Comparison of ENCODE assay signal across 8 cellular contexts in genomic region chr10:12656518-12657142, GRCh38.
DNase-seq lines count a peak whose midpoint lies in the region; ATAC-seq and TF ChIP-seq lines count a peak whose summit lies in the region.

No MANE protein-coding gene starts in this region.

- no peak overlapping the region for H3K56ac ChIP-seq in IMR-90 (ENCODE audit: extremely low read depth, insufficient read depth, low read length)

- no peaks in the 10 kb centered on the region for H3K27me3 Mint-ChIP-seq in effector memory CD8-positive, alpha-beta T cell
- no peaks in the 10 kb centered on the region for H3K27me3 Mint-ChIP-seq in naive thymus-derived CD8-positive, alpha-beta T cell

- H3K36me3 ChIP-seq in IMR-90 (ENCODE audit: control insufficient read depth, insufficient read depth, low read length) (no peaks in the 10 kb centered on the region), Peyer's patch (no peaks in the 10 kb centered on the region)

- H3K4me3 ChIP-seq in IMR-90 (ENCODE audit: insufficient read depth, low read depth, low read length), result no peak overlapping the region
- H3K4me3 ChIP-seq in Peyer's patch, result no peak overlapping the region

- H2AK5ac ChIP-seq in IMR-90 (ENCODE audit: low read depth, low read length), result no peak overlapping the region

- H3K14ac ChIP-seq in IMR-90 (replicated peaks; ENCODE audit: low read depth, low read length), result no peak overlapping the region

- H3K9me3 ChIP-seq in IMR-90 (ENCODE audit: control insufficient read depth, insufficient read depth, low read length) (peaks cover 5% of the 10 kb centered on the region; the same call in 1 of the 2 replicates), Peyer's patch (no peaks in the 10 kb centered on the region)

- CTCF ChIA-PET in IMR-90 (lab: Yijun Ruan, JAX), result interaction anchor here (0.5 to 2.4 kb wide), 19 partner anchors 10 to 442 kb away, joined by 3 to 10 read pairs (median 4); no protein-coding TSS in a partner anchor

- no peak overlapping the region for H4K5ac ChIP-seq in IMR-90 (ENCODE audit: low read depth, low read length)

- H3K18ac ChIP-seq in IMR-90 (ENCODE audit: low read depth, low read length), result no peak overlapping the region

- POLR2A ChIA-PET in IMR-90 (lab: Charles Lee; ENCODE audit: unreplicated experiment), result no interaction called here
- POLR2A ChIA-PET in naive thymus-derived CD8-positive, alpha-beta T cell (lab: Charles Lee), result interaction anchor here (0.6 to 1.8 kb wide), 3 partner anchors 31 to 453 kb away, joined by 3 to 9 read pairs (median 5); no protein-coding TSS in a partner anchor

- H3K4me1 ChIP-seq in IMR-90 (ENCODE audit: control insufficient read depth, insufficient read depth, low read length), result no peaks in the 10 kb centered on the region
- H3K4me1 ChIP-seq in Peyer's patch, result no peaks in the 10 kb centered on the region

- no peak overlapping the region for H4K91ac ChIP-seq in IMR-90 (ENCODE audit: insufficient read depth, low read depth, low read length)

- no peak overlapping the region for H3K4ac ChIP-seq in IMR-90 (ENCODE audit: low read depth, low read length)

- no peak overlapping the region for H3K9ac ChIP-seq in IMR-90 (ENCODE audit: low read depth, low read length)

- H4K8ac ChIP-seq in IMR-90 (ENCODE audit: low read depth in 2 of 2, low read length in 2 of 2), result no peak overlapping the region

- peak; percentile 71 for ATAC-seq in IMR-90 (ENCODE audit: low read depth)
- peak; percentile 76 for ATAC-seq in effector memory CD8-positive, alpha-beta T cell (replicated peaks)
- peak; percentile 53 to 67 for ATAC-seq in naive thymus-derived CD8-positive, alpha-beta T cell
- no peak for ATAC-seq in HG02870 (IDR thresholded peaks at IDR 0.05; ENCODE audit: unreplicated experiment)

- no TSS peak for BruUV-seq in IMR-90 (replicated peaks; lab: Mats Ljungman, UMichigan)

- no peak overlapping the region for H3K4me3 Mint-ChIP-seq in effector memory CD8-positive, alpha-beta T cell
- H3K4me3 Mint-ChIP-seq in naive thymus-derived CD8-positive, alpha-beta T cell, result peak overlapping the region in 2 of 10 donors; percentile 22 to 52

- no peak overlapping the region for H3K27ac Mint-ChIP-seq in effector memory CD8-positive, alpha-beta T cell
- H3K27ac Mint-ChIP-seq in naive thymus-derived CD8-positive, alpha-beta T cell, result peak overlapping the region in 2 of 10 donors; percentile 49 to 65

- H2AFZ ChIP-seq in IMR-90 (replicated peaks; ENCODE audit: low read length, poor library complexity), result no peak overlapping the region

- DNase-seq in EL (peak; percentile 40), IMR-90 (peak; percentile 75), Peyer's patch (no peak), DMS79 treated with DMSO at 0.1 percent for 48 hours (lab: John Stamatoyannopoulos, UW) (no peak), mesenteric fat pad (ENCODE audit: low spot score) (no peak)
- peak in 2 of 3 experiments; percentile 8 to 15 for DNase-seq in effector memory CD8-positive, alpha-beta T cell
- DNase-seq in naive thymus-derived CD8-positive, alpha-beta T cell, result peak in 5 of 10 donors; percentile 5 to 63 (median 60)

- H3K9me3 Mint-ChIP-seq in effector memory CD8-positive, alpha-beta T cell, result no peaks in the 10 kb centered on the region
- H3K9me3 Mint-ChIP-seq in naive thymus-derived CD8-positive, alpha-beta T cell, result peaks cover 0 to 6% (median 0%) of the 10 kb centered on the region in 9 donors

- dilution Hi-C loops in IMR-90 (cut with HindIII; ENCODE audit: low sequenced_read_pairs, unreplicated experiment), result no loop called here

- no peak overlapping the region for H3K23ac ChIP-seq in IMR-90 (ENCODE audit: low read depth, low read length)

- no peaks in the 10 kb centered on the region for H3K27me3 ChIP-seq in IMR-90 (ENCODE audit: control insufficient read depth, insufficient read depth, low read length)
- no peaks in the 10 kb centered on the region for H3K27me3 ChIP-seq in Peyer's patch

- no peak overlapping the region for H2BK5ac ChIP-seq in IMR-90 (ENCODE audit: low read depth, low read length, poor library complexity, severe bottlenecking)

- H2BK20ac ChIP-seq in IMR-90 (ENCODE audit: low read depth, low read length), result no peak overlapping the region

- TF ChIP-seq RAD21 in IMR-90 (IDR thresholded peaks at IDR 0.05; ENCODE audit: low read length), result peak; percentile 81

- no peak overlapping the region for H3K4me2 ChIP-seq in IMR-90 (ENCODE audit: low read depth, low read length)

- intact Hi-C loops in IMR-90 (cut with micrococcal nuclease), result loop anchor here (1.0 to 2.0 kb wide), 2 partner anchors 308 to 392 kb away; partner anchors contain the start of gene CAMK1D

- no peak overlapping the region for H2AK9ac ChIP-seq in IMR-90 (replicated peaks; ENCODE audit: low read depth, low read length, poor library complexity)

- in situ Hi-C loops in IMR-90 (cut with MboI; ENCODE audit: low sequenced_read_pairs), result no loop called here

- H3K79me1 ChIP-seq in IMR-90 (ENCODE audit: low read depth in 1 of 2, low read length in 2 of 2), result no peaks in the 10 kb centered on the region

- no peak overlapping the region for H3K27ac ChIP-seq in IMR-90 (ENCODE audit: insufficient read depth, low read length)
- H3K27ac ChIP-seq in Peyer's patch, result no peak overlapping the region

- no CpG with 5 or more reads among the region's 4 CpGs for WGBS in IMR-90 (ENCODE audit: extremely low coverage in 2 of 2, insufficient read length in 1 of 2), 2 experiments

- TF ChIP-seq POLR2A in IMR-90 (IDR thresholded peaks at IDR 0.05; ENCODE audit: low read depth, low read length) (no peak), Peyer's patch (IDR thresholded peaks at IDR 0.05) (no peak)

- H3K9me1 ChIP-seq in IMR-90 (ENCODE audit: insufficient read depth, low read length), result no peaks in the 10 kb centered on the region

- H4K20me1 ChIP-seq in IMR-90 (ENCODE audit: insufficient read depth, low read length), result no peaks in the 10 kb centered on the region

- peaks cover 3 to 6% of the 10 kb centered on the region in 2 donors for H3K4me1 Mint-ChIP-seq in effector memory CD8-positive, alpha-beta T cell (ENCODE audit: low read depth in 2 of 2)
- peaks cover 0 to 11% (median under 1%) of the 10 kb centered on the region in 4 donors for H3K4me1 Mint-ChIP-seq in naive thymus-derived CD8-positive, alpha-beta T cell

- H2BK15ac ChIP-seq in IMR-90 (ENCODE audit: low read depth, low read length), result no peak overlapping the region

- H3K36me3 Mint-ChIP-seq in effector memory CD8-positive, alpha-beta T cell (ENCODE audit: insufficient read depth), result no peaks in the 10 kb centered on the region
- peaks cover 0 to 20% (median 3%) of the 10 kb centered on the region in 3 donors for H3K36me3 Mint-ChIP-seq in naive thymus-derived CD8-positive, alpha-beta T cell

- no peak overlapping the region for H2BK120ac ChIP-seq in IMR-90 (ENCODE audit: low read depth, low read length)

- TF ChIP-seq CTCF in IMR-90 (conservative IDR thresholded peaks at IDR 0.05; ENCODE audit: low read depth, low read length), result peak; percentile 81
- TF ChIP-seq CTCF in Peyer's patch (IDR thresholded peaks at IDR 0.05), result peak in 5 of 6 experiments; percentile 68 to 92 (median 89)

TF ChIP-seq in IMR-90, 13 proteins besides CTCF, POLR2A, EP300 and RAD21:
- TF ChIP-seq ELK1 (IDR thresholded peaks at IDR 0.05; ENCODE audit: borderline replicate concordance, low read depth, low read length) (no peak), BHLHE40 (IDR thresholded peaks at IDR 0.05; ENCODE audit: low read depth, low read length) (no peak), SMC3 (IDR thresholded peaks at IDR 0.05; ENCODE audit: low read depth, low read length) (peak; percentile 88)

Comparison
In these comparisons a context has a peak if more than half of its experiments do, and no peak if none do; other contexts are left out.
1. DNase-seq: peak in EL (single experiment), IMR-90 (single experiment) and effector memory CD8-positive, alpha-beta T cell (2 of 3); none in Peyer's patch (0 of 3), DMS79 treated with DMSO at 0.1 percent for 48 hours (single experiment) and mesenteric fat pad (single experiment).